14 cellular contexts compared by ENCODE assay signal in the genomic region with DNA sequence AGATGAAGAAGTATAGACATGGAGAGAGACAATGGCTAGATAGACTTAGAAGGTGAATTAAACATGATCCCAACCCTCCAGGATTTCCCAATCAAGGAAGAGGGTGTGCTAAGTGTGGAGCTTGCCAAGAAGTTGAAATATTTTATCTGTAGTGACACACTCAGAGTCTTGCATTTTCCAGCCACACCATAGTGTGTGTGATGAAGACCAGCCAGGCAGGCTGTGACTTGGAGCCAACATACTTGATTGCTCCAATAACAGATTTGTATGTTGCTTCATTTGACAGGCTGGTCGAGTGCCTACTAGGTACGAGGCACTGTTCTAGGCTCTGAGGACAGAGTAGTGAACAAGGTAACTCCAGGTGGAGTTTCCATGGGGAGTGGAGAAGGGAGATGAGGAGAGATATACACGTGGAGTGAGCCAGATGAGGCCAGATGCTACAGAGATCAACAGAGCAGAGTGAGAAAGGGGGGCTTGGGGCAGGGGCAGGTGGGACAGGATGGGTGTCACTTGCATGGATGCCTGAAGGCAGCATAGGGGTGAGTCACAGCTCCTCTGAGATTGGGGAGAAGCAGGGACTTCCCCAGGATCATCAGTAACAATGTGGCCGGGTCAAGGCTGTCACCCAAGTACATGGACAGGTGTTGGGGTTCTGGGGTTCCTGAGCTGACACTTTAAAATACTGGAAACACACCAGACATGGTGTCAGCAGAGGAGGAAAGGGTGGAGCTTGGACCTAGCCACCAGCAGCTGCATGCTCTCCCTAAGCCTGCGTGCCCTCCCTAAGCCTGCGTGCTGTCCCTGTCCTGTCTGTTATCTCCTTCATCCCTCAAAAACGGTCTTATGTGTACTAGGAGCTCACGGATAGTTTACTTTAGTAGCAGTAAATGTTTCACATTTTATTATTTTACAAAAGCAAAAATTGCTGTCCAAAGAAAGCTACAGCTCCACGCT. TPM values are rescaled to one million over a fixed set of nuclear protein-coding genes. Genes with fewer than 3 reads are reported as not detected.
A peak's percentile ranks its signal among the peaks of the same experiment; 100 is the strongest.
DNase-seq lines count a peak whose midpoint lies in the region; ATAC-seq, FAIRE-seq and TF ChIP-seq lines count a peak whose summit lies in the region.
"Had no signal": no experiment of that assay in that cellular context is flagged by ENCODE, and none has a peak within 500 bp of the region (broad histone marks: within the 10 kb centered on the region; RNA-seq: fewer than 3 reads in every experiment).

No MANE protein-coding gene starts in this region.

- H2BK12ac ChIP-seq in H9 (ENCODE audit: insufficient read length, low read depth, low read length) = no peak overlapping the region

- dilution Hi-C loops in endothelial cell of umbilical vein (cut with MboI; ENCODE audit: extremely low pct_ligation_motif_present, low sequenced_read_pairs) = no loop called here

- H3K27ac ChIP-seq in H9 (ENCODE audit: insufficient read length, low read depth, low read length) (no peak overlapping the region), endothelial cell of umbilical vein (ENCODE audit: insufficient read depth, low read depth, low read length) (no peak overlapping the region), lung (ENCODE audit: low read depth in 1 of 2, low read length in 1 of 2) (peak overlapping the region in 1 of 2 donors; percentile 41), SJCRH30 (no peak overlapping the region)

- peak; percentile 33 for DNase-seq in AG09309 (ENCODE audit: low read depth)
- DNase-seq in H9 = peak; percentile 5
- DNase-seq in endothelial cell of umbilical vein (ENCODE audit: low read depth, low spot score) = no peak
- no peak for DNase-seq in lung (ENCODE audit: low spot score)
- DNase-seq in AML-193 (lab: John Stamatoyannopoulos, UW) = no peak
- no peak for DNase-seq in LoVo (ENCODE audit: low spot score)
- DNase-seq in SJCRH30 = no peak
- DNase-seq in NCI-H1436 (lab: John Stamatoyannopoulos, UW) = no peak
- DNase-seq: activated CD4-positive, alpha-beta T cell treated with anti-CD3 and anti-CD28 coated beads, Interleukin-2, amount 50 U/mL, for 48 hours; C1 segment of cervical spinal cord; HCEC 1CT; NCI-H69; substantia nigra; SW 1271 had no signal

- POLR2A ChIA-PET in endothelial cell of umbilical vein (lab: Charles Lee) = interaction anchor here (1.2 kb wide), 1 partner anchor 98 kb away, joined by 4 read pairs; a partner anchor contains a TSS

- H3K4me1 Mint-ChIP-seq in H9 = peaks cover 7 to 10% of the 10 kb centered on the region in 2 experiments

- H4K8ac ChIP-seq in H9 (replicated peaks; ENCODE audit: insufficient read length, low read depth, low read length) = no peak overlapping the region

- no peak overlapping the region for H4K91ac ChIP-seq in H9 (ENCODE audit: insufficient read length, low read depth, low read length)

- no peak overlapping the region for H3K4me2 ChIP-seq in H9 (ENCODE audit: insufficient read depth, insufficient read length, low read length)
- no peak overlapping the region for H3K4me2 ChIP-seq in endothelial cell of umbilical vein (ENCODE audit: insufficient read depth, low read length)

- no peak overlapping the region for H2BK15ac ChIP-seq in H9 (ENCODE audit: low read depth, low read length)

- H3K4me3 ChIP-seq in AG09309 (ENCODE audit: control insufficient read depth, low read depth, low read length) = no peak overlapping the region
- H3K4me3 ChIP-seq in endothelial cell of umbilical vein (replicated peaks in 1 of 3; ENCODE audit: insufficient read depth in 1 of 3, low read depth in 1 of 3, low read length in 3 of 3) = no peak overlapping the region
- H3K4me3 ChIP-seq in lung = no peak overlapping the region
- H3K4me3 ChIP-seq in SJCRH30 = no peak overlapping the region

- H3K27ac Mint-ChIP-seq in H9 = peak overlapping the region in 1 of 3 experiments; percentile 40; a peak in 1 of 7 replicates

- ATAC-seq in lung (ENCODE audit: insufficient read depth, low FRiP score) = peak; percentile 27

- intact Hi-C loops in endothelial cell of umbilical vein (cut with micrococcal nuclease) = no loop called here

- H3K36me3 ChIP-seq in endothelial cell of umbilical vein (ENCODE audit: control insufficient read depth in 2 of 2, extremely low read depth in 1 of 2, insufficient read depth in 2 of 2, low read length in 2 of 2) (peaks cover 32 to 47% of the 10 kb centered on the region in 2 experiments), lung (ENCODE audit: control insufficient read depth in 2 of 2, insufficient read depth in 2 of 2, low read length in 2 of 2) (peaks cover 0 to 3% of the 10 kb centered on the region in 2 donors), SJCRH30 (no peaks in the 10 kb centered on the region)

- no peak overlapping the region for H4K5ac ChIP-seq in H9 (ENCODE audit: insufficient read length, low read depth, low read length)

- H3K27me3 Mint-ChIP-seq in H9 (ENCODE audit: low read depth) = peaks cover 1% of the 10 kb centered on the region

- no peak overlapping the region for H3K23ac ChIP-seq in H9 (ENCODE audit: insufficient read length, low read depth, low read length)

- H2AFZ ChIP-seq in H9 (ENCODE audit: low read length) (no peak overlapping the region), endothelial cell of umbilical vein (ENCODE audit: low read depth, low read length) (no peak overlapping the region)

- peak; percentile 8 for FAIRE-seq in endothelial cell of umbilical vein (lab: Jason Lieb, UNC)

- H3K4me1 ChIP-seq in H9 (ENCODE audit: insufficient read depth, low read length) = peaks cover 5% of the 10 kb centered on the region; the same call in 1 of the 2 replicates
- no peaks in the 10 kb centered on the region for H3K4me1 ChIP-seq in endothelial cell of umbilical vein (ENCODE audit: control insufficient read depth, extremely low read depth, insufficient read depth, low read length)
- H3K4me1 ChIP-seq in lung (ENCODE audit: control insufficient read depth in 2 of 2, insufficient read depth in 2 of 2, low read length in 2 of 2) = no peaks in the 10 kb centered on the region
- H3K4me1 ChIP-seq in SJCRH30 = peaks cover 6% of the 10 kb centered on the region; the same call in 1 of the 2 replicates

- no peak overlapping the region for H2AK5ac ChIP-seq in H9 (ENCODE audit: insufficient read length, low read length)

- H3K18ac ChIP-seq in H9 (ENCODE audit: insufficient read length, low read depth, low read length) = no peak overlapping the region

- H3K56ac ChIP-seq in H9 (ENCODE audit: insufficient read length, low read depth, low read length) = no peak overlapping the region

- no peaks in the 10 kb centered on the region for H4K20me1 ChIP-seq in H9 (ENCODE audit: control insufficient read depth, insufficient read depth, insufficient read length)
- H4K20me1 ChIP-seq in endothelial cell of umbilical vein (replicated peaks; ENCODE audit: control insufficient read depth, extremely low read depth, insufficient read depth, low read length) = no peaks in the 10 kb centered on the region

- H2BK120ac ChIP-seq in H9 (ENCODE audit: low read depth, low read length, poor library complexity, severe bottlenecking) = no peak overlapping the region

- no peaks in the 10 kb centered on the region for H3K9me3 ChIP-seq in H9 (ENCODE audit: control insufficient read depth, low read depth, low read length)
- no peaks in the 10 kb centered on the region for H3K9me3 ChIP-seq in endothelial cell of umbilical vein (replicated peaks; ENCODE audit: control insufficient read depth, insufficient read depth, low read length)
- H3K9me3 ChIP-seq in lung (ENCODE audit: control insufficient read depth in 2 of 2, insufficient read depth in 1 of 2, low read length in 1 of 2) = peaks cover 0 to 4% of the 10 kb centered on the region in 2 donors
- H3K9me3 ChIP-seq in SJCRH30 (replicated peaks) = no peaks in the 10 kb centered on the region; the same call in 1 of the 2 replicates

- H3K79me1 ChIP-seq in H9 (ENCODE audit: insufficient read depth, low read depth, low read length, poor library complexity, severe bottlenecking) = no peaks in the 10 kb centered on the region

- no peak overlapping the region for H2BK20ac ChIP-seq in H9 (ENCODE audit: low read depth, low read length, poor library complexity, severe bottlenecking)

- H3K4ac ChIP-seq in H9 (ENCODE audit: low read depth, low read length) = no peak overlapping the region

- no peak overlapping the region for H3K4me3 Mint-ChIP-seq in H9

- WGBS in H9 (ENCODE audit: extremely low coverage, insufficient read length, low lambda C conversion rate) = no CpG with 5 or more reads among the region's 9 CpGs
- 61 to 74% methylated on average over 9 of the region's 9 CpGs for WGBS in lung, 2 donors

- peak; percentile 38 for TF ChIP-seq POLR2A in endothelial cell of umbilical vein (IDR thresholded peaks at IDR 0.05; ENCODE audit: low read depth, low read length)

- H3K9ac ChIP-seq in H9 (ENCODE audit: extremely low read depth, insufficient read length, low read length) (no peak overlapping the region), endothelial cell of umbilical vein (replicated peaks; ENCODE audit: extremely low read depth, insufficient read depth, low read length) (no peak overlapping the region)

- no peaks in the 10 kb centered on the region for H3K23me2 ChIP-seq in H9 (ENCODE audit: insufficient read length, low read depth, low read length, poor library complexity, severe bottlenecking)

- H3T11ph ChIP-seq in H9 (ENCODE audit: low read length) = no peak overlapping the region

- H3K27me3 ChIP-seq in H9 (ENCODE audit: insufficient read depth, low read length) (no peaks in the 10 kb centered on the region), endothelial cell of umbilical vein (ENCODE audit: control insufficient read depth in 2 of 2, insufficient read depth in 2 of 2, low read length in 2 of 2) (no peaks in the 10 kb centered on the region), lung (ENCODE audit: control insufficient read depth, insufficient read depth) (no peaks in the 10 kb centered on the region), SJCRH30 (no peaks in the 10 kb centered on the region)

- H3K9me1 ChIP-seq in endothelial cell of umbilical vein (replicated peaks; ENCODE audit: control insufficient read depth, extremely low read depth, insufficient read depth, low read length) = no peaks in the 10 kb centered on the region

- no peaks in the 10 kb centered on the region for H3K79me2 ChIP-seq in H9 (ENCODE audit: insufficient read depth, low read length)
- no peaks in the 10 kb centered on the region for H3K79me2 ChIP-seq in endothelial cell of umbilical vein (ENCODE audit: control insufficient read depth, insufficient read depth, low read length)

- no peak overlapping the region for H3K14ac ChIP-seq in H9 (ENCODE audit: insufficient read depth, low read length)

- no TSS peak for BruUV-seq in endothelial cell of umbilical vein (replicated peaks; lab: Mats Ljungman, UMichigan)

- peaks cover 15 to 17% of the 10 kb centered on the region in 2 experiments for H3K9me3 Mint-ChIP-seq in H9

- no peak for TF ChIP-seq CTCF in AG09309 (IDR thresholded peaks at IDR 0.05; ENCODE audit: control insufficient read depth, insufficient read depth, low read depth, low read length, missing control alignments)
- TF ChIP-seq CTCF in H9 (conservative IDR thresholded peaks at IDR 0.05) = no peak
- no peak for TF ChIP-seq CTCF in endothelial cell of umbilical vein (IDR thresholded peaks at IDR 0.05; ENCODE audit: extremely low read depth in 1 of 2, insufficient read depth in 1 of 2, low read depth in 1 of 2, low read length in 2 of 2)
- TF ChIP-seq CTCF in lung (IDR thresholded peaks at IDR 0.05; ENCODE audit: control extremely low read depth, extremely low read depth) = no peak

- CTCF ChIA-PET in endothelial cell of umbilical vein (lab: Charles Lee) = interaction anchor here (0.6 to 3.1 kb wide), 6 partner anchors 9 to 96 kb away, joined by 3 to 17 read pairs (median 4); no protein-coding TSS in a partner anchor

- H2BK5ac ChIP-seq in H9 (ENCODE audit: insufficient read length, low read length) = no peak overlapping the region

- H3K36me3 Mint-ChIP-seq in H9 (ENCODE audit: insufficient read depth in 1 of 3, low read depth in 3 of 3) = peaks cover 6 to 18% (median 11%) of the 10 kb centered on the region in 3 experiments; a peak in 6 of 7 replicates

RNA-seq across cellular contexts. Expression of a gene that starts 23.6 kb away (rescaled TPM):
- total RNA-seq in H9 (2021) = 6.1 and 7.1 TPM in 2 replicates
- total RNA-seq in endothelial cell of umbilical vein = 240 and 273 TPM in 2 replicates
- polyA plus RNA-seq in endothelial cell of umbilical vein = 135 and 179 TPM in 2 replicates
- polyA plus RNA-seq in endothelial cell of umbilical vein (2011; cell fraction: cytosol; rRNA removed) = 144 and 170 TPM in 2 replicates
- 102 and 122 TPM in 2 replicates for polyA plus RNA-seq in endothelial cell of umbilical vein (2011; cell fraction: nucleus; rRNA removed)
- 57.8 and 101 TPM in 2 replicates for polyA plus RNA-seq in endothelial cell of umbilical vein (2012)
- polyA minus RNA-seq in endothelial cell of umbilical vein = 185 and 212 TPM in 2 replicates
- 3.4 TPM for polyA minus RNA-seq in endothelial cell of umbilical vein (2011; cell fraction: cytosol; rRNA and poly(A)+ RNA removed)
- polyA minus RNA-seq in endothelial cell of umbilical vein (2011; cell fraction: nucleus; rRNA and poly(A)+ RNA removed) = 44.9 and 58.4 TPM in 2 replicates
- total RNA-seq in lung = 10 to 100 TPM; 19.7 to 39.4 TPM
- 10 to 100 TPM in 1 of 2 donors, 1 to 10 TPM in 1; 9.8 to 56.7 TPM for polyA plus RNA-seq in lung
- 0.05 and 0.26 TPM in 2 replicates for total RNA-seq in SJCRH30 (2014; rRNA removed; shearing (Covaris generic))

Comparison
In these comparisons a context has a peak if more than half of its experiments do, and no peak if none do; other contexts are left out.
1. DNase-seq: peak in AG09309 (single experiment) and H9 (single experiment); none in endothelial cell of umbilical vein (single experiment), lung (single experiment), AML-193 (0 of 2), LoVo (single experiment), SJCRH30 (0 of 2) and NCI-H1436 (single experiment).